ENCODE assay signal across 9 cellular contexts in genomic region chr10:43287056-43288007, GRCh38. TPM values are rescaled to one million over a fixed set of nuclear protein-coding genes. Genes with fewer than 3 reads are reported as not detected.
DNase-seq lines count a peak whose midpoint lies in the region; ATAC-seq and TF ChIP-seq lines count a peak whose summit lies in the region.
"Had no signal": no experiment of that assay in that cellular context is flagged by ENCODE, and none has a peak within 500 bp of the region (broad histone marks: within the 10 kb centered on the region; RNA-seq: fewer than 3 reads in every experiment).

No MANE protein-coding gene starts in this region.

- ATAC-seq in GM18867 (IDR thresholded peaks at IDR 0.05; ENCODE audit: unreplicated experiment) (peak; percentile 85), HG02885 (IDR thresholded peaks at IDR 0.05; ENCODE audit: poor library complexity, unreplicated experiment) (peak; percentile 89)

- CTCF ChIA-PET in PC-9 (lab: Charles Lee) (interaction anchor here (0.7 kb wide), 1 partner anchor 67 kb away, joined by 5 read pairs; no protein-coding TSS in a partner anchor), GM10248 (lab: Yijun Ruan, JAX) (no interaction called here)

- H3K4me2 ChIP-seq in PC-9 (peak overlapping the region; percentile 68), parathyroid adenoma (ENCODE audit: low read length) (no peak overlapping the region)

- H3K27ac Mint-ChIP-seq in activated naive CD8-positive, alpha-beta T cell, result peak overlapping the region; percentile 88

- no peak overlapping the region for H3K9ac ChIP-seq in parathyroid adenoma

- peaks cover 4% of the 10 kb centered on the region for H3K27me3 Mint-ChIP-seq in activated naive CD8-positive, alpha-beta T cell

- peak overlapping the region; percentile 20; the same call in 1 of the 2 replicates for H3K4me3 ChIP-seq in PC-9
- H3K4me3 ChIP-seq in parathyroid adenoma (ENCODE audit: low read depth, low read length), result no peak overlapping the region
- H3K4me3 ChIP-seq: SJSA1 had no signal

- TF ChIP-seq CTCF in PC-9 (conservative IDR thresholded peaks at IDR 0.05) (no peak), parathyroid adenoma (IDR thresholded peaks at IDR 0.05) (no peak), GM10248 (IDR thresholded peaks at IDR 0.05; ENCODE audit: control extremely low read depth, extremely low read depth, low read depth, missing control alignments) (no peak)

- intact Hi-C loops in PC-9 (cut with micrococcal nuclease; ENCODE audit: unreplicated experiment), result loop anchor here (1.0 kb wide), 1 partner anchor 63 kb away; no protein-coding TSS in a partner anchor

- H3K9me3 ChIP-seq in PC-9 (ENCODE audit: insufficient read depth, low read depth), result no peaks in the 10 kb centered on the region
- H3K9me3 ChIP-seq in parathyroid adenoma (ENCODE audit: control insufficient read depth, low read length), result no peaks in the 10 kb centered on the region
- H3K9me3 ChIP-seq: SJSA1 had no signal

- no peaks in the 10 kb centered on the region for H3K9me2 ChIP-seq in PC-9 (ENCODE audit: insufficient read depth)

- H3F3A ChIP-seq in PC-9 (ENCODE audit: insufficient read depth, low read depth), result peaks cover 16% of the 10 kb centered on the region

- DNase-seq in PC-9 (peak; percentile 87 to 96), NCI-H526 treated with DMSO at 0.1 percent for 48 hours (lab: John Stamatoyannopoulos, UW) (no peak), GM10248 (ENCODE audit: extremely low spot score) (no peak), DMS 273 (lab: John Stamatoyannopoulos, UW; ENCODE audit: unreplicated experiment) (no peak)

- POLR2A ChIA-PET in PC-9 (lab: Charles Lee; ENCODE audit: unreplicated experiment) (no interaction called here), GM10248 (lab: Yijun Ruan, JAX) (no interaction called here)

- peaks cover 29% of the 10 kb centered on the region for H3K4me1 Mint-ChIP-seq in activated naive CD8-positive, alpha-beta T cell (ENCODE audit: low read depth)

- no peaks in the 10 kb centered on the region for H3K79me2 ChIP-seq in PC-9 (ENCODE audit: low read depth)
- H3K79me2 ChIP-seq in parathyroid adenoma, result no peaks in the 10 kb centered on the region

- no TSS peak for BruUV-seq in PC-9 (replicated peaks; lab: Mats Ljungman, UMichigan)

- H3K27me3 ChIP-seq in PC-9 (ENCODE audit: insufficient read depth, low read depth) (no peaks in the 10 kb centered on the region; the same call in 1 of the 2 replicates), parathyroid adenoma (ENCODE audit: control insufficient read depth, insufficient read depth, low read length) (no peaks in the 10 kb centered on the region)

- H4K20me1 ChIP-seq in PC-9 (ENCODE audit: insufficient read depth), result no peaks in the 10 kb centered on the region

- H3K36me3 Mint-ChIP-seq in activated naive CD8-positive, alpha-beta T cell, result no peaks in the 10 kb centered on the region

- H3K27ac ChIP-seq in PC-9 (peak overlapping the region; percentile 75), parathyroid adenoma (no peak overlapping the region)
- H3K27ac ChIP-seq: SJSA1 had no signal

- no peaks in the 10 kb centered on the region for H3K9me3 Mint-ChIP-seq in activated naive CD8-positive, alpha-beta T cell (ENCODE audit: low read depth)

- peak overlapping the region; percentile 76 for H3K4me3 Mint-ChIP-seq in activated naive CD8-positive, alpha-beta T cell

- no peaks in the 10 kb centered on the region for H3K36me3 ChIP-seq in PC-9 (ENCODE audit: low read depth)
- no peaks in the 10 kb centered on the region for H3K36me3 ChIP-seq in parathyroid adenoma (ENCODE audit: control insufficient read depth, insufficient read depth, low read length)
- H3K36me3 ChIP-seq: SJSA1 had no signal

- H3K4me1 ChIP-seq in PC-9 (replicated peaks; ENCODE audit: insufficient read depth) (peaks cover 22% of the 10 kb centered on the region), parathyroid adenoma (no peaks in the 10 kb centered on the region)

- H2AFZ ChIP-seq in PC-9, result peak overlapping the region; percentile 41; the same call in 1 of the 2 replicates
- peak overlapping the region; percentile 33 for H2AFZ ChIP-seq in parathyroid adenoma

RNA-seq across cellular contexts. Expression of gene RASGEF1A, which starts 20.5 kb away (rescaled TPM):
- total RNA-seq in PC-9 (2021), result 15.4 and 23.9 TPM in 2 replicates
- total RNA-seq: SJSA1 had no signal

Comparison
In these comparisons a context has a peak if more than half of its experiments do, and no peak if none do; other contexts are left out.
1. DNase-seq: peak in PC-9 (2 of 2); none in NCI-H526 treated with DMSO at 0.1 percent for 48 hours (single experiment), GM10248 (single experiment) and DMS 273 (single experiment).